In genomic region chr14:88249266-88249665, GRCh38 we compare ENCODE assay signal across 32 cellular contexts.
"Had no signal": no experiment of that assay in that cellular context is flagged by ENCODE, and none has a peak within 500 bp of the region (broad histone marks: within the 10 kb centered on the region; RNA-seq: fewer than 3 reads in every experiment).

No MANE protein-coding gene starts in this region.

- H3K27ac Mint-ChIP-seq: activated CD4-positive, alpha-beta T cell treated with anti-CD3 and anti-CD28 coated beads, Interleukin-2, amount 10 ng/mL, durations not matched to agents 24 days and 14 days; activated CD8-positive, alpha-beta T cell treated with anti-CD3 and anti-CD28 coated beads for 36 hours; activated naive CD4-positive, alpha-beta T cell treated with anti-CD3 and anti-CD28 coated beads, Interleukin-2, amount 50 U/mL, for 24 hours; activated T-cell treated with anti-CD3 and anti-CD28 coated beads, Interleukin-2, amount 50 U/mL, for 24 hours; activated T-helper 2 cell treated with anti-CD3 and anti-CD28 coated beads, Interferon-gamma antibody, Interleukin-2, Interleukin-4, amounts not matched to agents 10 μg/mL and 5 μg/mL and 100 μg/mL, durations not matched to agents 14 hours and 24 hours and 36 hours; T-cell had no signal

- H3K4me3 ChIP-seq: cardiac muscle cell, MG63, PC-9 had no signal

- H3K9me3 Mint-ChIP-seq: activated CD4-positive, alpha-beta T cell treated with anti-CD3 and anti-CD28 coated beads, Interleukin-2, amount 10 ng/mL, durations not matched to agents 24 days and 14 days; activated CD8-positive, alpha-beta T cell treated with anti-CD3 and anti-CD28 coated beads for 36 hours; activated naive CD4-positive, alpha-beta T cell treated with anti-CD3 and anti-CD28 coated beads, Interleukin-2, amount 50 U/mL, for 24 hours; activated T-cell treated with anti-CD3 and anti-CD28 coated beads, Interleukin-2, amount 50 U/mL, for 24 hours; activated T-helper 2 cell treated with anti-CD3 and anti-CD28 coated beads, Interferon-gamma antibody, Interleukin-2, Interleukin-4, amounts not matched to agents 10 μg/mL and 5 μg/mL and 100 μg/mL, durations not matched to agents 14 hours and 24 hours and 36 hours; central memory CD8-positive, alpha-beta T cell; T-cell had no signal

- H3K36me3 ChIP-seq: brain microvascular endothelial cell, cardiac muscle cell, MG63 had no signal

- H3K27me3 ChIP-seq: brain microvascular endothelial cell, MG63 had no signal

- ATAC-seq: activated CD8-positive, alpha-beta T cell treated with anti-CD3 and anti-CD28 coated beads for 36 hours; Right ventricle myocardium inferior; SK-N-SH treated with all-trans-retinoic acid at 6 μM for 48 hours; T-cell had no signal

- DNase-seq: activated CD4-positive, alpha-beta T cell treated with anti-CD3 and anti-CD28 coated beads, Interleukin-2, amount 10 ng/mL, durations not matched to agents 24 days and 14 days; activated CD4-positive, alpha-beta T cell treated with anti-CD3 and anti-CD28 coated beads, Interleukin-2, amount 50 U/mL, for 4 hours; activated CD8-positive, alpha-beta T cell treated with anti-CD3 and anti-CD28 coated beads for 36 hours; activated gamma-delta T cell; activated naive CD4-positive, alpha-beta T cell treated with Interleukin-2 at 50 U/mL for 16 hours; activated T-cell treated with anti-CD3 and anti-CD28 coated beads, Interleukin-2, amount 50 U/mL, for 24 hours; anterior cingulate cortex; brain microvascular endothelial cell; Kasumi-1; KG1; MG63; NCI-H1048; NCI-H1105 treated with DMSO at 0.1 percent for 48 hours; NCI-H1436; NCI-H1694; NCI-H1930; NCI-H510A; NCI-H526; NCI-H748 treated with DMSO at 0.1 percent for 48 hours; NK-92 treated with Interleukin-12 subunit alpha and Interleukin-12 subunit beta, amount 100 ng/mL, for 24 hours; PC-9; SIG-M5; T-cell; T-helper 2 cell; T-helper 9 cell had no signal

- H3K4me3 Mint-ChIP-seq: activated CD4-positive, alpha-beta T cell treated with anti-CD3 and anti-CD28 coated beads, Interleukin-2, amount 10 ng/mL, durations not matched to agents 24 days and 14 days; activated CD8-positive, alpha-beta T cell treated with anti-CD3 and anti-CD28 coated beads for 36 hours; activated naive CD4-positive, alpha-beta T cell treated with anti-CD3 and anti-CD28 coated beads, Interleukin-2, amount 50 U/mL, for 24 hours; activated T-cell treated with anti-CD3 and anti-CD28 coated beads, Interleukin-2, amount 50 U/mL, for 24 hours; central memory CD8-positive, alpha-beta T cell; T-cell had no signal

- H3K9me3 ChIP-seq: MG63 had no signal

- H3K27ac ChIP-seq: brain microvascular endothelial cell, cardiac muscle cell, PC-9, RWPE1 had no signal

- H3K4me1 Mint-ChIP-seq: activated CD4-positive, alpha-beta T cell treated with anti-CD3 and anti-CD28 coated beads, Interleukin-2, amount 10 ng/mL, durations not matched to agents 24 days and 14 days; activated naive CD4-positive, alpha-beta T cell treated with anti-CD3 and anti-CD28 coated beads, Interleukin-2, amount 50 U/mL, for 24 hours; central memory CD8-positive, alpha-beta T cell; T-cell had no signal

- H3K36me3 Mint-ChIP-seq: activated naive CD4-positive, alpha-beta T cell treated with anti-CD3 and anti-CD28 coated beads, Interleukin-2, amount 50 U/mL, for 24 hours; T-cell had no signal
